ENCODE assay signal across 8 cellular contexts in the genomic region with DNA sequence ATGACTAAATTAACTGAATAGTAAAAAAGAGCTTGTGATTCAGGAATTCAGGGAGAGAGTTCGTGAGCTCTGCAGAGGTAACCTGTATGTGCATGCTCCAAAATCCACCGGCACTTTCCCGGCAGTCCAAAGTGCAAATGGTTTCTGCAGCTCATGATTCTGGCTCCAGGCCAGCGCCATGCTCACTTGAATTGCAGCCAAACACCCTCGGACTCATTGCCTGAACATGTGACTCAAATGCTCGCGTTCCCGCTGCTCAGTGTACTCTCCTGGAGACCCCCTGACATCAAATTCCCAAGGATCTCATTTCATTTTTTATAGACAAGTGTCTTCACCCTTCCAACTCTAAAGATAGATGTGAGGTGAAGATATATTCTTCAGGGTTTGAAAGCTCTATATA. TPM values are rescaled to one million over a fixed set of nuclear protein-coding genes. Genes with fewer than 3 reads are reported as not detected.
A peak's percentile ranks its signal among the peaks of the same experiment; 100 is the strongest.
DNase-seq lines count a peak whose midpoint lies in the region; ATAC-seq and TF ChIP-seq lines count a peak whose summit lies in the region.

No MANE protein-coding gene starts in this region.

- no peak for ATAC-seq in HG03442 (IDR thresholded peaks at IDR 0.05; ENCODE audit: unreplicated experiment)
- no peak for ATAC-seq in HG03521 (IDR thresholded peaks at IDR 0.05; ENCODE audit: unreplicated experiment)
- no peak for ATAC-seq in activated naive CD4-positive, alpha-beta T cell treated with anti-CD3 and anti-CD28 coated beads, Interleukin-2, amount 50 U/mL, for 72 hours
- no peak for ATAC-seq in GM21447 (IDR thresholded peaks at IDR 0.05; ENCODE audit: unreplicated experiment)

- DNase-seq in DMS153 treated with DMSO at 0.1 percent for 48 hours (lab: John Stamatoyannopoulos, UW; ENCODE audit: unreplicated experiment) = peak; percentile 90
- DNase-seq in NCI-H460 (ENCODE audit: extremely low read depth, low read depth) = peak; percentile 8
- DNase-seq in dorsolateral prefrontal cortex = peak in 8 of 10 donors; percentile 45 to 73 (median 59)
- peak in 34 of 56 donors; percentile 5 to 77 (median 24) for DNase-seq in nucleus accumbens (lab: John Stamatoyannopoulos, UW)
- no peak for DNase-seq in activated naive CD4-positive, alpha-beta T cell treated with anti-CD3 and anti-CD28 coated beads, Interleukin-2, amount 50 U/mL, for 72 hours (ENCODE audit: low spot score in 2 of 2)

- no peaks in the 10 kb centered on the region for H3K27me3 ChIP-seq in dorsolateral prefrontal cortex

- peaks cover 0 to 4% of the 10 kb centered on the region in 2 donors for H3K36me3 Mint-ChIP-seq in activated naive CD4-positive, alpha-beta T cell treated with anti-CD3 and anti-CD28 coated beads, Interleukin-2, amount 50 U/mL, for 72 hours

- peak overlapping the region in 52 of 59 donors; percentile 1 to 55 (median 32) for H3K4me3 ChIP-seq in dorsolateral prefrontal cortex

- intact Hi-C loops in dorsolateral prefrontal cortex (cut with DNase I) = no loop called here

- TF ChIP-seq CTCF in dorsolateral prefrontal cortex (IDR thresholded peaks at IDR 0.05 in 54 of 56, conservative IDR thresholded peaks at IDR 0.05 in 2 of 56; ENCODE audit: low read depth in 1 of 56, partially characterized antibody in 56 of 56) = no peak

- H3K27ac ChIP-seq in dorsolateral prefrontal cortex = peak overlapping the region in 25 of 59 donors; percentile 1 to 67 (median 29)

- H3K27ac Mint-ChIP-seq in activated naive CD4-positive, alpha-beta T cell treated with anti-CD3 and anti-CD28 coated beads, Interleukin-2, amount 50 U/mL, for 72 hours = no peak overlapping the region

- peaks cover 0 to 4% of the 10 kb centered on the region in 2 donors for H3K9me3 Mint-ChIP-seq in activated naive CD4-positive, alpha-beta T cell treated with anti-CD3 and anti-CD28 coated beads, Interleukin-2, amount 50 U/mL, for 72 hours

RNA-seq across cellular contexts. Expression of gene SH3RF1, which starts 44.1 kb away (rescaled TPM):
- total RNA-seq in NCI-H460 (2014; rRNA removed; shearing (Covaris generic)) = 3.9 and 4.4 TPM in 2 replicates
- polyA plus RNA-seq in NCI-H460 (2014; cell fraction: nucleus; rRNA removed) = 1.8 and 1.9 TPM in 2 replicates
- 10 to 100 TPM; 18.2 to 46.9 (median 29.5) TPM for total RNA-seq in dorsolateral prefrontal cortex
- total RNA-seq in activated naive CD4-positive, alpha-beta T cell treated with anti-CD3 and anti-CD28 coated beads, Interleukin-2, amount 50 U/mL, for 72 hours = under 1 TPM; 0.43 to 0.82 TPM

Comparison
In these comparisons a context has a peak if more than half of its experiments do, and no peak if none do; other contexts are left out.
1. DNase-seq: peak in DMS153 treated with DMSO at 0.1 percent for 48 hours (single experiment), NCI-H460 (single experiment), dorsolateral prefrontal cortex (8 of 10) and nucleus accumbens (34 of 56); none in activated naive CD4-positive, alpha-beta T cell treated with anti-CD3 and anti-CD28 coated beads, Interleukin-2, amount 50 U/mL, for 72 hours (0 of 2).